Comparison of ENCODE assay signal across 19 cellular contexts in genomic region chr2:218226903-218227302, GRCh38. TPM values are rescaled to one million over a fixed set of nuclear protein-coding genes. Genes with fewer than 3 reads are reported as not detected.
DNase-seq lines count a peak whose midpoint lies in the region; ATAC-seq and TF ChIP-seq lines count a peak whose summit lies in the region.
"Had no signal": no experiment of that assay in that cellular context is flagged by ENCODE, and none has a peak within 500 bp of the region (broad histone marks: within the 10 kb centered on the region; RNA-seq: fewer than 3 reads in every experiment).

No MANE protein-coding gene starts in this region.

- DNase-seq in activated naive CD4-positive, alpha-beta T cell treated with anti-CD3 and anti-CD28 coated beads, Interleukin-2, amount 10 ng/mL, durations not matched to agents 7 days and 5 days: no peak
- DNase-seq in activated naive CD4-positive, alpha-beta T cell (lab: John Stamatoyannopoulos, UW): no peak
- DNase-seq in T-helper 17 cell (no peak), breast epithelium (ENCODE audit: low spot score in 2 of 2) (no peak), GM13976 (ENCODE audit: low spot score) (no peak), PC-9 (no peak)
- DNase-seq in stimulated activated naive CD8-positive, alpha-beta T cell treated with anti-CD3 and anti-CD28 coated beads, Interleukin-15, amount 100 ng/mL, for 72 hours: no peak
- DNase-seq: effector CD4-positive, alpha-beta T cell; GF-D8; hippocampal formation; midbrain; NCI-H187 treated with DMSO at 0.1 percent for 48 hours; occipital lobe; stimulated activated CD4-positive, alpha-beta T cell treated with anti-CD3 and anti-CD28 coated beads, Interleukin-1b, Interleukin-23, amount 100 ng/mL, for 48 hours; testis had no signal

- no peak overlapping the region for H3K4me3 Mint-ChIP-seq in activated naive CD4-positive, alpha-beta T cell treated with anti-CD3 and anti-CD28 coated beads, Interleukin-2, amount 10 ng/mL, durations not matched to agents 7 days and 5 days
- H3K4me3 Mint-ChIP-seq in T-helper 17 cell: no peak overlapping the region
- H3K4me3 Mint-ChIP-seq in dendritic cell treated with granulocyte-macrophage colony-stimulating factor and Interleukin-4, amounts not matched to agents 40 ng/mL and 50 ng/mL, for 4 days: no peak overlapping the region
- peak overlapping the region; percentile 59 for H3K4me3 Mint-ChIP-seq in stimulated activated naive CD8-positive, alpha-beta T cell treated with anti-CD3 and anti-CD28 coated beads, Interleukin-15, amount 100 ng/mL, for 72 hours

- TF ChIP-seq POLR2A in breast epithelium (IDR thresholded peaks at IDR 0.05): no peak

- TF ChIP-seq CTCF in breast epithelium (IDR thresholded peaks at IDR 0.05): no peak
- TF ChIP-seq CTCF in GM13976 (IDR thresholded peaks at IDR 0.05; ENCODE audit: borderline replicate concordance, control extremely low read depth, extremely low read depth, insufficient read depth, missing control alignments): no peak
- TF ChIP-seq CTCF in PC-9 (conservative IDR thresholded peaks at IDR 0.05): no peak

- H2AFZ ChIP-seq in PC-9: no peak overlapping the region

- no peaks in the 10 kb centered on the region for H3K9me3 Mint-ChIP-seq in activated naive CD4-positive, alpha-beta T cell treated with anti-CD3 and anti-CD28 coated beads, Interleukin-2, amount 10 ng/mL, durations not matched to agents 7 days and 5 days
- H3K9me3 Mint-ChIP-seq in dendritic cell treated with granulocyte-macrophage colony-stimulating factor and Interleukin-4, amounts not matched to agents 40 ng/mL and 50 ng/mL, for 4 days: no peaks in the 10 kb centered on the region
- no peaks in the 10 kb centered on the region for H3K9me3 Mint-ChIP-seq in stimulated activated naive CD8-positive, alpha-beta T cell treated with anti-CD3 and anti-CD28 coated beads, Interleukin-15, amount 100 ng/mL, for 72 hours

- BruUV-seq in PC-9 (replicated peaks; lab: Mats Ljungman, UMichigan): no TSS peak

- H3K36me3 ChIP-seq in breast epithelium (no peaks in the 10 kb centered on the region), PC-9 (ENCODE audit: low read depth) (peaks cover 69% of the 10 kb centered on the region)

- peaks cover 86% of the 10 kb centered on the region for H3K36me3 Mint-ChIP-seq in activated naive CD4-positive, alpha-beta T cell treated with anti-CD3 and anti-CD28 coated beads, Interleukin-2, amount 10 ng/mL, durations not matched to agents 7 days and 5 days
- peaks cover 4% of the 10 kb centered on the region for H3K36me3 Mint-ChIP-seq in T-helper 17 cell (ENCODE audit: low read depth)
- peaks cover 94% of the 10 kb centered on the region for H3K36me3 Mint-ChIP-seq in dendritic cell treated with granulocyte-macrophage colony-stimulating factor and Interleukin-4, amounts not matched to agents 40 ng/mL and 50 ng/mL, for 4 days (ENCODE audit: low read depth)

- H3K4me1 Mint-ChIP-seq in activated naive CD4-positive, alpha-beta T cell treated with anti-CD3 and anti-CD28 coated beads, Interleukin-2, amount 10 ng/mL, durations not matched to agents 7 days and 5 days: peaks cover 96% of the 10 kb centered on the region
- H3K4me1 Mint-ChIP-seq in T-helper 17 cell: peaks cover 51% of the 10 kb centered on the region
- H3K4me1 Mint-ChIP-seq in dendritic cell treated with granulocyte-macrophage colony-stimulating factor and Interleukin-4, amounts not matched to agents 40 ng/mL and 50 ng/mL, for 4 days (ENCODE audit: low read depth): peaks cover 78% of the 10 kb centered on the region
- peaks cover 96% of the 10 kb centered on the region for H3K4me1 Mint-ChIP-seq in stimulated activated naive CD8-positive, alpha-beta T cell treated with anti-CD3 and anti-CD28 coated beads, Interleukin-15, amount 100 ng/mL, for 72 hours

- in situ Hi-C loops in GM13976 (cut with MboI; ENCODE audit: low sequenced_read_pairs, unreplicated experiment): no loop called here

- H3K27ac Mint-ChIP-seq in activated naive CD4-positive, alpha-beta T cell treated with anti-CD3 and anti-CD28 coated beads, Interleukin-2, amount 10 ng/mL, durations not matched to agents 7 days and 5 days: peak overlapping the region; percentile 75
- H3K27ac Mint-ChIP-seq in T-helper 17 cell: peak overlapping the region; percentile 98
- H3K27ac Mint-ChIP-seq in dendritic cell treated with granulocyte-macrophage colony-stimulating factor and Interleukin-4, amounts not matched to agents 40 ng/mL and 50 ng/mL, for 4 days: peak overlapping the region; percentile 48
- H3K27ac Mint-ChIP-seq in stimulated activated naive CD8-positive, alpha-beta T cell treated with anti-CD3 and anti-CD28 coated beads, Interleukin-15, amount 100 ng/mL, for 72 hours: peak overlapping the region; percentile 23 to 87

- H3K27ac ChIP-seq in breast epithelium (no peak overlapping the region), PC-9 (no peak overlapping the region)

- H3K9me2 ChIP-seq in PC-9 (ENCODE audit: insufficient read depth): no peaks in the 10 kb centered on the region

- peaks cover 32% of the 10 kb centered on the region for H3F3A ChIP-seq in PC-9 (ENCODE audit: insufficient read depth, low read depth)

- POLR2A ChIA-PET in PC-9 (lab: Charles Lee; ENCODE audit: unreplicated experiment): no interaction called here

- CTCF ChIA-PET in activated naive CD4-positive, alpha-beta T cell treated with anti-CD3 and anti-CD28 coated beads, Interleukin-2, amount 10 ng/mL, durations not matched to agents 7 days and 5 days (lab: Charles Lee): interaction anchor here (0.5 to 2.2 kb wide), 2 partner anchors 8 to 27 kb away, joined by 3 to 6 read pairs; no protein-coding TSS in a partner anchor
- CTCF ChIA-PET in PC-9 (lab: Charles Lee): interaction anchor here (0.6 to 0.7 kb wide), 2 partner anchors 10 to 135 kb away, joined by 4 to 7 read pairs; no protein-coding TSS in a partner anchor

- no peak for ATAC-seq in T-helper 17 cell
- no peak for ATAC-seq in stimulated activated naive CD8-positive, alpha-beta T cell treated with anti-CD3 and anti-CD28 coated beads, Interleukin-15, amount 100 ng/mL, for 72 hours
- ATAC-seq: sciatic nerve had no signal

- H3K27me3 Mint-ChIP-seq in activated naive CD4-positive, alpha-beta T cell treated with anti-CD3 and anti-CD28 coated beads, Interleukin-2, amount 10 ng/mL, durations not matched to agents 7 days and 5 days: no peaks in the 10 kb centered on the region
- H3K27me3 Mint-ChIP-seq in T-helper 17 cell: no peaks in the 10 kb centered on the region
- no peaks in the 10 kb centered on the region for H3K27me3 Mint-ChIP-seq in dendritic cell treated with granulocyte-macrophage colony-stimulating factor and Interleukin-4, amounts not matched to agents 40 ng/mL and 50 ng/mL, for 4 days
- H3K27me3 Mint-ChIP-seq in stimulated activated naive CD8-positive, alpha-beta T cell treated with anti-CD3 and anti-CD28 coated beads, Interleukin-15, amount 100 ng/mL, for 72 hours: no peaks in the 10 kb centered on the region

- peaks cover 0 to 3% of the 10 kb centered on the region in 2 donors for H3K4me1 ChIP-seq in breast epithelium
- peaks cover 32% of the 10 kb centered on the region for H3K4me1 ChIP-seq in PC-9 (replicated peaks; ENCODE audit: insufficient read depth)

- peaks cover 13% of the 10 kb centered on the region for H4K20me1 ChIP-seq in PC-9 (ENCODE audit: insufficient read depth)

- H3K4me2 ChIP-seq in PC-9: no peak overlapping the region

- H3K4me3 ChIP-seq in breast epithelium: no peak overlapping the region
- no peak overlapping the region for H3K4me3 ChIP-seq in PC-9
- H3K4me3 ChIP-seq: HAP-1, testis had no signal

- H3K27me3 ChIP-seq in breast epithelium (no peaks in the 10 kb centered on the region), PC-9 (ENCODE audit: insufficient read depth, low read depth) (no peaks in the 10 kb centered on the region)
- H3K27me3 ChIP-seq: testis had no signal

- H3K9me3 ChIP-seq in T-helper 17 cell (ENCODE audit: control insufficient read depth, low read length, poor library complexity, severe bottlenecking) (no peaks in the 10 kb centered on the region), breast epithelium (no peaks in the 10 kb centered on the region), PC-9 (ENCODE audit: insufficient read depth, low read depth) (no peaks in the 10 kb centered on the region)
- H3K9me3 ChIP-seq: HAP-1, testis had no signal

- intact Hi-C loops in dendritic cell treated with granulocyte-macrophage colony-stimulating factor and Interleukin-4, amounts not matched to agents 40 ng/mL and 50 ng/mL, for 4 days (cut with micrococcal nuclease): no loop called here
- intact Hi-C loops in breast epithelium (cut with DNase I; ENCODE audit: low total_unique reads): no loop called here
- intact Hi-C loops in PC-9 (cut with micrococcal nuclease; ENCODE audit: unreplicated experiment): no loop called here

- peaks cover 45% of the 10 kb centered on the region for H3K79me2 ChIP-seq in PC-9 (ENCODE audit: low read depth)

RNA-seq across cellular contexts. Expression of gene ARPC2, which starts 9.9 kb away (rescaled TPM):
- total RNA-seq in T-helper 17 cell: 100 to 1,000 TPM; 424 to 467 TPM
- total RNA-seq in breast epithelium: 100 to 1,000 TPM; 212 to 336 (median 248) TPM
- total RNA-seq in PC-9 (2021): 228 and 273 TPM in 2 replicates

RNA-seq across cellular contexts. Expression of gene GPBAR1, which starts 33.9 kb away (rescaled TPM):
- 1 to 10 TPM; 1.5 to 2.7 TPM for total RNA-seq in T-helper 17 cell
- 10 to 100 TPM in 1 of 3 donors, 1 to 10 TPM in 2; 5.2 to 22.2 (median 8.5) TPM for total RNA-seq in breast epithelium
- total RNA-seq in PC-9 (2021): 0.20 and 0.22 TPM in 2 replicates
- total RNA-seq: occipital lobe, SK-MEL-5 had no signal

RNA-seq across cellular contexts. Expression of gene AAMP, which starts 43.0 kb away (rescaled TPM):
- total RNA-seq in T-helper 17 cell (10 to 100 TPM; 46.8 to 47.0 TPM), breast epithelium (100 to 1,000 TPM; 150 to 164 (median 151) TPM), PC-9 (2021) (126 and 165 TPM in 2 replicates)

RNA-seq across cellular contexts. Expression of gene PNKD, which starts 43.4 kb away (rescaled TPM):
- total RNA-seq in T-helper 17 cell: 10 to 100 TPM; 21.1 to 31.2 TPM
- 10 to 100 TPM; 30.2 to 48.3 (median 35.6) TPM for total RNA-seq in breast epithelium
- 94.7 and 102 TPM in 2 replicates for total RNA-seq in PC-9 (2021)

Comparison
In these comparisons a context has a peak if more than half of its experiments do, and no peak if none do; other contexts are left out.
1. H3K27ac Mint-ChIP-seq: peak in every context shown above with its lines; median percentile 98 in T-helper 17 cell; 75 in activated naive CD4-positive, alpha-beta T cell treated with anti-CD3 and anti-CD28 coated beads, Interleukin-2, amount 10 ng/mL, durations not matched to agents 7 days and 5 days; 55 in stimulated activated naive CD8-positive, alpha-beta T cell treated with anti-CD3 and anti-CD28 coated beads, Interleukin-15, amount 100 ng/mL, for 72 hours; 48 in dendritic cell treated with granulocyte-macrophage colony-stimulating factor and Interleukin-4, amounts not matched to agents 40 ng/mL and 50 ng/mL, for 4 days.
2. H3K4me3 Mint-ChIP-seq: peak in stimulated activated naive CD8-positive, alpha-beta T cell treated with anti-CD3 and anti-CD28 coated beads, Interleukin-15, amount 100 ng/mL, for 72 hours (2 of 2); none in activated naive CD4-positive, alpha-beta T cell treated with anti-CD3 and anti-CD28 coated beads, Interleukin-2, amount 10 ng/mL, durations not matched to agents 7 days and 5 days (single experiment), T-helper 17 cell (single experiment) and dendritic cell treated with granulocyte-macrophage colony-stimulating factor and Interleukin-4, amounts not matched to agents 40 ng/mL and 50 ng/mL, for 4 days (single experiment).